ENCODE assay signal across 8 cellular contexts in genomic region chr6:75266716-75267291, GRCh38. TPM values are rescaled to one million over a fixed set of nuclear protein-coding genes. Genes with fewer than 3 reads are reported as not detected.
DNase-seq lines count a peak whose midpoint lies in the region; ATAC-seq, FAIRE-seq and TF ChIP-seq lines count a peak whose summit lies in the region.

No MANE protein-coding gene starts in this region.

- intact Hi-C loops in heart right ventricle (cut with DNase I): loop anchor here in 7 of 10 donors (1.0 to 5.0 kb wide), 8 partner anchors 235 to 260 kb away; no protein-coding TSS in a partner anchor

- ATAC-seq in activated CD8-positive, alpha-beta T cell treated with anti-CD3 and anti-CD28 coated beads, Interleukin-2, amount 10 ng/mL, durations not matched to agents 7 days and 5 days: peak; percentile 65
- peak in 7 of 8 donors; percentile 66 to 80 (median 70) for ATAC-seq in heart right ventricle
- ATAC-seq in stimulated activated naive B cell treated with anti-CD40 and anti-IgM and Interleukin-4, amounts not matched to agents 10 μg/mL and 1 μg/mL and 100 μg/mL, for 72 hours (replicated peaks): peak; percentile 69 to 72

- H3K4me3 ChIP-seq in NB4 (ENCODE audit: low read depth, low read length) (no peak overlapping the region), heart right ventricle (no peak overlapping the region)

- CTCF ChIA-PET in activated CD8-positive, alpha-beta T cell treated with anti-CD3 and anti-CD28 coated beads, Interleukin-2, amount 10 ng/mL, durations not matched to agents 7 days and 5 days (lab: Charles Lee): interaction anchor here (0.7 to 6.8 kb wide), 12 partner anchors 8 to 260 kb away, joined by 3 to 101 read pairs (median 4); partner anchors contain the start of genes COX7A2 and TMEM30A

- peaks cover 16% of the 10 kb centered on the region for H3K36me3 Mint-ChIP-seq in HFFc6 (ENCODE audit: low read depth)
- peaks cover 21% of the 10 kb centered on the region for H3K36me3 Mint-ChIP-seq in activated CD8-positive, alpha-beta T cell treated with anti-CD3 and anti-CD28 coated beads, Interleukin-2, amount 10 ng/mL, durations not matched to agents 7 days and 5 days (ENCODE audit: low read depth)
- H3K36me3 Mint-ChIP-seq in stimulated activated naive B cell treated with anti-CD40 and anti-IgM and Interleukin-4, amounts not matched to agents 10 μg/mL and 1 μg/mL and 100 μg/mL, for 72 hours: peaks cover 15 to 23% of the 10 kb centered on the region in 2 donors

- peak; percentile 98 for FAIRE-seq in A204.1 (lab: Jason Lieb, UNC)

- H3K36me3 ChIP-seq in heart right ventricle: peaks cover 0 to 48% (median 13%) of the 10 kb centered on the region in 9 donors

- H3K27me3 ChIP-seq in heart right ventricle: no peaks in the 10 kb centered on the region

- TF ChIP-seq CTCF in GM10266 (IDR thresholded peaks at IDR 0.05; ENCODE audit: control insufficient read depth, insufficient read depth, low read depth, missing control alignments) (peak; percentile 77), HFFc6 (IDR thresholded peaks at IDR 0.05) (peak; percentile 94), NB4 (IDR thresholded peaks at IDR 0.05; ENCODE audit: low read depth, low read length) (peak; percentile 61), heart right ventricle (IDR thresholded peaks at IDR 0.05) (peak; percentile 73 to 92 (median 84))

- H3K27me3 Mint-ChIP-seq in HFFc6 (ENCODE audit: insufficient read depth): no peaks in the 10 kb centered on the region
- H3K27me3 Mint-ChIP-seq in activated CD8-positive, alpha-beta T cell treated with anti-CD3 and anti-CD28 coated beads, Interleukin-2, amount 10 ng/mL, durations not matched to agents 7 days and 5 days (ENCODE audit: low read depth): no peaks in the 10 kb centered on the region
- no peaks in the 10 kb centered on the region for H3K27me3 Mint-ChIP-seq in stimulated activated naive B cell treated with anti-CD40 and anti-IgM and Interleukin-4, amounts not matched to agents 10 μg/mL and 1 μg/mL and 100 μg/mL, for 72 hours

- TF ChIP-seq POLR2A in NB4 (IDR thresholded peaks at IDR 0.05; ENCODE audit: extremely low read depth, insufficient read length): no peak

- peaks cover 3% of the 10 kb centered on the region for H3K9me3 Mint-ChIP-seq in HFFc6
- no peaks in the 10 kb centered on the region for H3K9me3 Mint-ChIP-seq in activated CD8-positive, alpha-beta T cell treated with anti-CD3 and anti-CD28 coated beads, Interleukin-2, amount 10 ng/mL, durations not matched to agents 7 days and 5 days (ENCODE audit: insufficient read depth)
- no peaks in the 10 kb centered on the region for H3K9me3 Mint-ChIP-seq in stimulated activated naive B cell treated with anti-CD40 and anti-IgM and Interleukin-4, amounts not matched to agents 10 μg/mL and 1 μg/mL and 100 μg/mL, for 72 hours

- H3K4me3 Mint-ChIP-seq in HFFc6: no peak overlapping the region
- no peak overlapping the region for H3K4me3 Mint-ChIP-seq in activated CD8-positive, alpha-beta T cell treated with anti-CD3 and anti-CD28 coated beads, Interleukin-2, amount 10 ng/mL, durations not matched to agents 7 days and 5 days
- no peak overlapping the region for H3K4me3 Mint-ChIP-seq in stimulated activated naive B cell treated with anti-CD40 and anti-IgM and Interleukin-4, amounts not matched to agents 10 μg/mL and 1 μg/mL and 100 μg/mL, for 72 hours

- H3K4me1 Mint-ChIP-seq in HFFc6 (ENCODE audit: low read depth): peaks cover 57% of the 10 kb centered on the region
- H3K4me1 Mint-ChIP-seq in activated CD8-positive, alpha-beta T cell treated with anti-CD3 and anti-CD28 coated beads, Interleukin-2, amount 10 ng/mL, durations not matched to agents 7 days and 5 days (ENCODE audit: low read depth): peaks cover 13% of the 10 kb centered on the region
- peaks cover 11 to 14% of the 10 kb centered on the region in 2 donors for H3K4me1 Mint-ChIP-seq in stimulated activated naive B cell treated with anti-CD40 and anti-IgM and Interleukin-4, amounts not matched to agents 10 μg/mL and 1 μg/mL and 100 μg/mL, for 72 hours

- H3K27ac Mint-ChIP-seq in HFFc6: no peak overlapping the region
- no peak overlapping the region for H3K27ac Mint-ChIP-seq in activated CD8-positive, alpha-beta T cell treated with anti-CD3 and anti-CD28 coated beads, Interleukin-2, amount 10 ng/mL, durations not matched to agents 7 days and 5 days
- H3K27ac Mint-ChIP-seq in stimulated activated naive B cell treated with anti-CD40 and anti-IgM and Interleukin-4, amounts not matched to agents 10 μg/mL and 1 μg/mL and 100 μg/mL, for 72 hours: no peak overlapping the region

- H3K27ac ChIP-seq in heart right ventricle: no peak overlapping the region

- WGBS in heart right ventricle, 2 donors: 49 to 54% methylated on average over 2 of the region's 2 CpGs

- POLR2A ChIA-PET in activated CD8-positive, alpha-beta T cell treated with anti-CD3 and anti-CD28 coated beads, Interleukin-2, amount 10 ng/mL, durations not matched to agents 7 days and 5 days (lab: Charles Lee): interaction anchor here (1.8 kb wide), 1 partner anchor 24 kb away, joined by 11 read pairs; the partner anchor contains the start of gene COX7A2

- DNase-seq in GM10266 (ENCODE audit: extremely low spot score) (no peak), HFFc6 (peak; percentile 59), NB4 (ENCODE audit: low read depth) (peak; percentile 52), heart right ventricle (no peak)
- DNase-seq in activated CD8-positive, alpha-beta T cell treated with anti-CD3 and anti-CD28 coated beads, Interleukin-2, amount 10 ng/mL, durations not matched to agents 7 days and 5 days: no peak
- DNase-seq in stimulated activated naive B cell treated with anti-CD40 and anti-IgM and Interleukin-4, amounts not matched to agents 10 μg/mL and 1 μg/mL and 100 μg/mL, for 72 hours: no peak
- DNase-seq in stimulated activated CD4-positive, alpha-beta T cell treated with anti-CD3 and anti-CD28 coated beads, Interleukin-1b, Interleukin-23, amount 100 ng/mL, for 48 hours: no peak

- H3K4me1 ChIP-seq in heart right ventricle: peaks cover 3 to 39% (median 25%) of the 10 kb centered on the region in 9 donors

- H3K9me3 ChIP-seq in heart right ventricle: no peaks in the 10 kb centered on the region

RNA-seq across cellular contexts. Expression of gene TMEM30A, which starts 17.8 kb away (rescaled TPM):
- 100 to 1,000 TPM; 154 to 232 (median 192) TPM for total RNA-seq in HFFc6 (2021; fragmentation: NEBNext Ultra II Directional; extraction: Animal tissue kit (Norgen Biotek cat#: 25700))
- total RNA-seq in activated CD8-positive, alpha-beta T cell treated with anti-CD3 and anti-CD28 coated beads, Interleukin-2, amount 10 ng/mL, durations not matched to agents 7 days and 5 days: 10 to 100 TPM; 50.2 to 56.4 TPM
- 10 to 100 TPM; 42.6 to 68.0 (median 55.9) TPM for total RNA-seq in heart right ventricle
- 10 to 100 TPM; 28.7 to 32.7 TPM for polyA plus RNA-seq in heart right ventricle

RNA-seq across cellular contexts. Expression of gene COX7A2, which starts 23.2 kb away (rescaled TPM):
- total RNA-seq in HFFc6 (2021; fragmentation: NEBNext Ultra II Directional; extraction: Animal tissue kit (Norgen Biotek cat#: 25700)): 100 to 1,000 TPM; 473 to 536 (median 489) TPM
- total RNA-seq in activated CD8-positive, alpha-beta T cell treated with anti-CD3 and anti-CD28 coated beads, Interleukin-2, amount 10 ng/mL, durations not matched to agents 7 days and 5 days: 100 to 1,000 TPM; 430 to 441 TPM
- 1,000 to 10,000 TPM in 7 of 10 donors, 100 to 1,000 TPM in 3; 789 to 1,205 (median 1,111) TPM for total RNA-seq in heart right ventricle
- polyA plus RNA-seq in heart right ventricle: 100 to 1,000 TPM; 661 to 741 TPM

Comparison
In these comparisons a context has a peak if more than half of its experiments do, and no peak if none do; other contexts are left out.
1. DNase-seq: peak in HFFc6 (single experiment) and NB4 (single experiment); none in GM10266 (single experiment), activated CD8-positive, alpha-beta T cell treated with anti-CD3 and anti-CD28 coated beads, Interleukin-2, amount 10 ng/mL, durations not matched to agents 7 days and 5 days (single experiment), heart right ventricle (0 of 2), stimulated activated naive B cell treated with anti-CD40 and anti-IgM and Interleukin-4, amounts not matched to agents 10 μg/mL and 1 μg/mL and 100 μg/mL, for 72 hours (single experiment) and stimulated activated CD4-positive, alpha-beta T cell treated with anti-CD3 and anti-CD28 coated beads, Interleukin-1b, Interleukin-23, amount 100 ng/mL, for 48 hours (single experiment).
2. Peak in every context shown above with its lines, with median percentiles within 50 percentile points of each other: CTCF ChIP-seq and ATAC-seq.